Comparison of ENCODE assay signal across 30 cellular contexts in genomic region chr5:135895474-135896006, GRCh38. TPM values are rescaled to one million over a fixed set of nuclear protein-coding genes. Genes with fewer than 3 reads are reported as not detected.
"Had no signal": no experiment of that assay in that cellular context is flagged by ENCODE, and none has a peak within 500 bp of the region (broad histone marks: within the 10 kb centered on the region; RNA-seq: fewer than 3 reads in every experiment).

Gene IL9, minus strand, starts transcription at chr5:135895841. Its CDS starts 25 bp downstream, at chr5:135895816.

- H3K36me3 Mint-ChIP-seq: brain had no signal

- ATAC-seq: esophagus mucosa, gastroesophageal sphincter, heart left ventricle, left lobe of liver had no signal

- DNase-seq: activated B cell treated with CpG ODN at 0.5 μM for 24 hours; activated CD4-positive, alpha-beta T cell treated with anti-CD3 and anti-CD28 coated beads for 48 hours; activated CD8-positive, alpha-beta memory T cell treated with anti-CD3 and anti-CD28 coated beads, Interleukin-2, amount 50 U/mL, for 4 hours; activated naive CD4-positive, alpha-beta T cell; anterior cingulate cortex; central memory CD4-positive, alpha-beta T cell; heart left ventricle; kidney; midbrain; nephron progenitor cell; occipital lobe; retina; stimulated activated CD4-positive, alpha-beta T cell treated with anti-CD3 and anti-CD28 coated beads, Interleukin-12 subunit alpha, Interleukin-12 subunit beta, amount 100 ng/mL, for 4 hours; stimulated activated CD4-positive, alpha-beta T cell treated with anti-CD3 and anti-CD28 coated beads, Interleukin-1b, Interleukin-23, amount 100 ng/mL, for 48 hours; stimulated activated CD8-positive, alpha-beta memory T cell treated with anti-CD3 and anti-CD28 coated beads, Interleukin-4, amount 100 ng/mL, for 48 hours; stimulated activated naive CD4-positive, alpha-beta T cell treated with Interleukin-2 at 50 U/mL for 16 hours; T-helper 1 cell; T-helper 9 cell; thyroid gland had no signal

- H3K4me1 ChIP-seq: thyroid gland had no signal

- FAIRE-seq: colon, endometrium had no signal

- H3K27me3 ChIP-seq: thyroid gland had no signal

- H3K4me3 ChIP-seq: gastroesophageal sphincter, heart left ventricle, thyroid gland had no signal

- H3K27ac ChIP-seq: gastroesophageal sphincter, heart left ventricle, thyroid gland had no signal

- H3K36me3 ChIP-seq: gastroesophageal sphincter, heart left ventricle, thyroid gland had no signal

- H3K9me3 Mint-ChIP-seq: activated B cell treated with CpG ODN at 0.5 μM for 24 hours; activated T-helper 1 cell treated with anti-CD3 and anti-CD28 coated beads, Interleukin-12 subunit alpha, Interleukin-12 subunit beta, Interleukin-2, Interleukin-4 antibody, amounts not matched to agents 30 ng/mL and 10 ng/mL and 1 ng/mL, durations not matched to agents 14 hours and 24 hours and 36 hours; nephron progenitor cell had no signal

- H3K4me1 Mint-ChIP-seq: activated B cell treated with CpG ODN at 0.5 μM for 24 hours, nephron progenitor cell had no signal

- H3K4me3 Mint-ChIP-seq: activated B cell treated with CpG ODN at 0.5 μM for 24 hours; activated T-helper 1 cell treated with anti-CD3 and anti-CD28 coated beads, Interleukin-12 subunit alpha, Interleukin-12 subunit beta, Interleukin-2, Interleukin-4 antibody, amounts not matched to agents 30 ng/mL and 10 ng/mL and 1 ng/mL, durations not matched to agents 14 hours and 24 hours and 36 hours; brain; nephron progenitor cell had no signal

- H3K27ac Mint-ChIP-seq: activated B cell treated with CpG ODN at 0.5 μM for 24 hours; activated T-helper 1 cell treated with anti-CD3 and anti-CD28 coated beads, Interleukin-12 subunit alpha, Interleukin-12 subunit beta, Interleukin-2, Interleukin-4 antibody, amounts not matched to agents 30 ng/mL and 10 ng/mL and 1 ng/mL, durations not matched to agents 14 hours and 24 hours and 36 hours; brain; nephron progenitor cell had no signal

RNA-seq across cellular contexts. Expression of gene IL9, which starts in this region (rescaled TPM):
- total RNA-seq: activated B cell treated with CpG ODN at 0.5 μM for 24 hours, esophagus mucosa, gastroesophageal sphincter, heart left ventricle, kidney, left lobe of liver, lung microvascular endothelial cell, occipital lobe, posterior vena cava, subcutaneous adipose tissue, thyroid gland, urinary bladder had no signal
- polyA plus RNA-seq: heart left ventricle, urinary bladder had no signal
